ENCODE assay signal across 1 cellular context in the genomic region with DNA sequence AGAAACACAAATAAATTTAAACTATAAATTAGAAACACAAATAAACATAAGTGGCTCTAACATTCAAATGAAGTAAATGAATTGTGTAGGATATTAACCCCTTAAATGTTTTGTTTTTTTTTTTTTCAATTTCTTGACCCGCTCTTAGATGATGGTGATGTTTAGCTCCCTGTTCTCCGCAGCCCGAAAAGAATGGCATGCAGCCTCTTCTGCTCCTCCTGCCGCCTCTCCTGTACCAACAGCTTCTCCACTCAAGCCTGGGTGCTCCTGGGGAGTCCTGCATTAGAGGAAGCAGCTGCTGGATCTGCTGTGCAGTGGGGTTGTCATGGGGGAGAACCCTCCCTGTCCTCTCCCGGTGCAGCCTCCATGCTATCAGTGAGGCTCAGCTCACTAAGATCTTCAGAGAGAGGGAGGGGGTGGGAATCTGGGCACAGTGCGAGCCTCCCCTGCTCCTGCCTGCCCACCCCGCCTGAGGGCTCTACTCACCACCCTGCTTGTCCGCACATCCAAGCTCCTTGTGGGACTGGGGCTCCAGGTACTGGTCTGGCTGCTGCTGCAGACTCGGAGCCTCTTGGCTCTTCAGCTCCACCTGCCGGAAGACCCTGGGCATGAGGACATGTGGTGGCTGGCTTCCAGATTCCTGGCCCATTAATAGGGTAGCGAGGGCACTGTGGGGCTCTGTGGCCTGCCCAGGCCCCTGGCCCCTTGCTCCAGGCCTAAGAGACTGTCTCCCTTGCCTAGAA.
TF ChIP-seq lines count a peak whose summit lies in the region.

No MANE protein-coding gene starts in this region.

TF ChIP-seq in HepG2, 621 proteins besides CTCF, POLR2A, EP300 and RAD21:
- TF ChIP-seq, protein P1, sequence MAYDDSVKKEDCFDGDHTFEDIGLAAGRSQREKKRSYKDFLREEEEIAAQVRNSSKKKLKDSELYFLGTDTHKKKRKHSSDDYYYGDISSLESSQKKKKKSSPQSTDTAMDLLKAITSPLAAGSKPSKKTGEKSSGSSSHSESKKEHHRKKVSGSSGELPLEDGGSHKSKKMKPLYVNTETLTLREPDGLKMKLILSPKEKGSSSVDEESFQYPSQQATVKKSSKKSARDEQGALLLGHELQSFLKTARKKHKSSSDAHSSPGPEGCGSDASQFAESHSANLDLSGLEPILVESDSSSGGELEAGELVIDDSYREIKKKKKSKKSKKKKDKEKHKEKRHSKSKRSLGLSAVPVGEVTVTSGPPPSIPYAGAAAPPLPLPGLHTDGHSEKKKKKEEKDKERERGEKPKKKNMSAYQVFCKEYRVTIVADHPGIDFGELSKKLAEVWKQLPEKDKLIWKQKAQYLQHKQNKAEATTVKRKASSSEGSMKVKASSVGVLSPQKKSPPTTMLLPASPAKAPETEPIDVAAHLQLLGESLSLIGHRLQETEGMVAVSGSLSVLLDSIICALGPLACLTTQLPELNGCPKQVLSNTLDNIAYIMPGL (CRISPR knock-in tag; IDR thresholded peaks at IDR 0.05; ENCODE audit: borderline replicate concordance in 1 of 2, low read depth in 1 of 2) = 0 out of 4 replicates have a peak, but pooled peaks of 1 of the 2 experiments have one; percentile 36
- peak; percentile 53 for TF ChIP-seq STAG1 (CRISPR knock-in tag; IDR thresholded peaks at IDR 0.05)
- TF ChIP-seq MYC (CRISPR knock-in tag; IDR thresholded peaks at IDR 0.05; ENCODE audit: borderline replicate concordance) = 0 out of 2 replicates have a peak, but pooled peaks have one; percentile 19
